ENCODE assay signal across 20 cellular contexts in the genomic region with DNA sequence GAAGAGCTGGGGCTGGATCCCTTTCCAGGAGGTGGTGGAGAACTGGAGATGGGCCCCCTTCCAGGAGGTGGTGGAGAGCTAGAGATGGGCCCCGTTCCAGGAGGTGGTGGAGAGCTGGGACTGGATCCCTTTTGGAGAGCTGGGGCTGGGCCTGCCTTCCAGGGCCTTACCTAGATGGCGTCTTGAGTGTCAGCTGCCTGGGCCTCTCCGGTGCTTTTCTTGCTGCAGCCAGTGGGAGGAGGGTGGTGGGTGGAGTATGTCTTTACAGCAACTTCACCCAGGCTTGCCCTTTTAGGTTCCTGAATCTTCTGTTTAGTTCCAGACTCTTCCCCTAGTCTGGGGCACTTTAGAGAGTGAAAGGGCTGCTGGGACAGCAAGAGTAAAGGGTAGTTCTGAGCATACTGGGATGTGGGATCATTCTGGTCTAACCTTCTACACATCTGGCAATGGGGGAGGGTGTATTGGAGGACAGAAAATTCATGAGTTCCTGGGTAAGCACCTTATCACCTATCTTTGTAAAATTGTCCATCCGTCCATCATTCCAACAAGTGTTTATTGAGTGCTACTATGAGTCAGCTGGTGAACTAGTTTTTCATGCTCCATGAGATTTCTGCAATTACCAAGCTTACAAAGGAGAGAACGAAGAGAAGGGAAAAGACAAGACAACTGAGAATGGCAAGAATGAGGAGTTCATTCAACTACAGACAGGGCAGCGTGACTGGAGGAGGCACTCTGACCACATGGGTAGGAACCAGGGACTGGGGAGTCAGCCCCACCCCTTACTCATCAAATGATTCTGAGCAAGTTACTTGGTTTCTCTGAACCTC. TPM values are rescaled to one million over a fixed set of nuclear protein-coding genes. Genes with fewer than 3 reads are reported as not detected.
DNase-seq lines count a peak whose midpoint lies in the region; ATAC-seq, FAIRE-seq and TF ChIP-seq lines count a peak whose summit lies in the region.
"Had no signal": no experiment of that assay in that cellular context is flagged by ENCODE, and none has a peak within 500 bp of the region (broad histone marks: within the 10 kb centered on the region; RNA-seq: fewer than 3 reads in every experiment).

No MANE protein-coding gene starts in this region.

- H3K9me3 ChIP-seq in right cardiac atrium (ENCODE audit: control insufficient read depth, low read length) (no peaks in the 10 kb centered on the region), K562 (replicated peaks; ENCODE audit: control insufficient read depth, insufficient read depth, low read depth, low read length) (peaks cover 24% of the 10 kb centered on the region), hepatocyte (ENCODE audit: low read depth) (no peaks in the 10 kb centered on the region)

- H3K36me3 ChIP-seq in K562 (ENCODE audit: control insufficient read depth, insufficient read depth, low read length) (peaks cover 11% of the 10 kb centered on the region; the same call in 2 of the 3 replicates), hepatocyte (replicated peaks; ENCODE audit: insufficient read depth, low read depth) (no peaks in the 10 kb centered on the region)
- H3K36me3 ChIP-seq: BLaER1, Peyer's patch had no signal

- peak; percentile 62 for FAIRE-seq in K562 (lab: Jason Lieb, UNC)
- FAIRE-seq: GM18507 had no signal

- no peaks in the 10 kb centered on the region for H3K27me3 ChIP-seq in right cardiac atrium (ENCODE audit: control insufficient read depth, insufficient read depth)
- H3K27me3 ChIP-seq in K562 (ENCODE audit: control insufficient read depth in 2 of 2, insufficient read depth in 2 of 2, low read length in 2 of 2): no peaks in the 10 kb centered on the region
- H3K27me3 ChIP-seq in hepatocyte: no peaks in the 10 kb centered on the region
- H3K27me3 ChIP-seq: BLaER1, Peyer's patch had no signal

- TF ChIP-seq POLR2A in K562 (conservative IDR thresholded peaks at IDR 0.05): no peak

- peak overlapping the region; percentile 35 for H3K27ac Mint-ChIP-seq in type B pancreatic cell
- H3K27ac Mint-ChIP-seq: GM23338 had no signal

- peak in 1 of 2 experiments; percentile 34; a peak in 2 of 4 replicates for TF ChIP-seq RAD21 in K562 (CRISPR knock-in tag; conservative IDR thresholded peaks at IDR 0.05 in 1 of 2, IDR thresholded peaks at IDR 0.05 in 1 of 2)

- H3K4me1 Mint-ChIP-seq in type B pancreatic cell (ENCODE audit: unreplicated experiment): peaks cover 32% of the 10 kb centered on the region

- POLR2A ChIA-PET in K562 (lab: Yijun Ruan, JAX): interaction anchor here (0.6 to 1.3 kb wide), 3 partner anchors 10 to 48 kb away, joined by 3 read pairs; no protein-coding TSS in a partner anchor

- H3K4me1 ChIP-seq in right cardiac atrium (ENCODE audit: control insufficient read depth, insufficient read depth, low read length) (peaks cover 3% of the 10 kb centered on the region), K562 (replicated peaks in 1 of 2; ENCODE audit: control insufficient read depth in 2 of 2, insufficient read depth in 2 of 2, low read length in 2 of 2) (peaks cover 14 to 43% of the 10 kb centered on the region in 2 experiments), hepatocyte (ENCODE audit: insufficient read depth) (peaks cover 25% of the 10 kb centered on the region)

- H4K20me1 ChIP-seq in K562 (replicated peaks; ENCODE audit: control insufficient read depth, insufficient read depth, low read length): no peaks in the 10 kb centered on the region
- no peaks in the 10 kb centered on the region for H4K20me1 ChIP-seq in hepatocyte (ENCODE audit: insufficient read depth, poor library complexity, severe bottlenecking)
- H4K20me1 ChIP-seq: BLaER1 had no signal

- DNase-seq in Right ventricle myocardium inferior (ENCODE audit: missing footprints) (peak; percentile 67), right cardiac atrium (no peak), K562 (ENCODE audit: extremely low read depth in 1 of 4, low spot score in 3 of 4) (peak in 1 of 4 experiments; percentile 55), hepatocyte (ENCODE audit: low spot score) (no peak), type B pancreatic cell (ENCODE audit: extremely low spot score, unreplicated experiment) (no peak), NK-92 (lab: John Stamatoyannopoulos, UW; ENCODE audit: unreplicated experiment) (no peak)
- DNase-seq: KG1, MM.1S, NCI-H1105, NCI-H187, NCI-H748 treated with DMSO at 0.1 percent for 48 hours, Peyer's patch, SHP77 treated with DMSO at 0.1 percent for 48 hours had no signal

- H3K9me2 ChIP-seq in hepatocyte (replicated peaks; ENCODE audit: insufficient read depth): no peaks in the 10 kb centered on the region

- H3K4me3 ChIP-seq in right cardiac atrium (ENCODE audit: low read length): no peak overlapping the region
- H3K4me3 ChIP-seq in K562: no peak overlapping the region
- no peak overlapping the region for H3K4me3 ChIP-seq in hepatocyte
- H3K4me3 ChIP-seq: BLaER1, GM23338, Peyer's patch had no signal

- H3K9me3 Mint-ChIP-seq in type B pancreatic cell: peaks cover 14% of the 10 kb centered on the region

- peak overlapping the region; percentile 48 for H2AFZ ChIP-seq in K562 (ENCODE audit: low read depth, low read length)
- no peak overlapping the region for H2AFZ ChIP-seq in hepatocyte
- H2AFZ ChIP-seq: GM23338 had no signal

- no peak overlapping the region for H3K27ac ChIP-seq in right cardiac atrium (ENCODE audit: low read length)
- peak overlapping the region; percentile 58; the same call in 2 of the 3 replicates for H3K27ac ChIP-seq in K562 (ENCODE audit: extremely low read depth, low read depth, low read length)
- peak overlapping the region; percentile 35 for H3K27ac ChIP-seq in hepatocyte
- H3K27ac ChIP-seq: 22Rv1, BLaER1, HL-60, Peyer's patch had no signal

- CTCF ChIA-PET in K562 (lab: Yijun Ruan, JAX; ENCODE audit: low intra/inter-chr PET ratio): no interaction called here

- TF ChIP-seq CTCF in K562 (IDR thresholded peaks at IDR 0.05 in 2 of 3, conservative IDR thresholded peaks at IDR 0.05 in 1 of 3; ENCODE audit: insufficient read depth in 2 of 3, low read depth in 1 of 3, low read length in 3 of 3) (no peak), hepatocyte (IDR thresholded peaks at IDR 0.05; ENCODE audit: poor library complexity) (no peak), type B pancreatic cell (conservative IDR thresholded peaks at IDR 0.05) (no peak)

- no peak overlapping the region for H3K9ac ChIP-seq in K562 (ENCODE audit: insufficient read depth in 1 of 2, low read depth in 2 of 2, low read length in 2 of 2)
- H3K9ac ChIP-seq: BLaER1 had no signal

- peak overlapping the region; percentile 16 for H3K4me2 ChIP-seq in K562 (ENCODE audit: insufficient read depth, low read length)
- no peak overlapping the region for H3K4me2 ChIP-seq in hepatocyte
- H3K4me2 ChIP-seq: BLaER1, GM23338 had no signal

- H3K79me2 ChIP-seq in K562 (ENCODE audit: control insufficient read depth, insufficient read depth, low read length) (peaks cover 3% of the 10 kb centered on the region; the same call in 1 of the 3 replicates), hepatocyte (no peaks in the 10 kb centered on the region)

- H3K36me3 Mint-ChIP-seq in type B pancreatic cell: peaks cover 4% of the 10 kb centered on the region

- H3K27me3 Mint-ChIP-seq in type B pancreatic cell: no peaks in the 10 kb centered on the region

- H3K9me1 ChIP-seq in K562 (ENCODE audit: control insufficient read depth, insufficient read depth, low read length): no peaks in the 10 kb centered on the region

- ATAC-seq in Right ventricle myocardium inferior: no peak
- ATAC-seq in right cardiac atrium: no peak
- ATAC-seq in K562: no peak
- no peak for ATAC-seq in GM21528 (IDR thresholded peaks at IDR 0.05; ENCODE audit: low FRiP score, unreplicated experiment)
- no peak for ATAC-seq in GM19467 (IDR thresholded peaks at IDR 0.05; ENCODE audit: unreplicated experiment)
- ATAC-seq: GM23338 had no signal

- WGBS in right cardiac atrium: 94% methylated on average over 6 of the region's 6 CpGs
- 61% methylated on average over 6 of the region's 6 CpGs for WGBS in K562 (ENCODE audit: insufficient coverage, low coverage, missing lambda C conversion rate)
- 82% methylated on average over 6 of the region's 6 CpGs for WGBS in hepatocyte (ENCODE audit: low lambda C conversion rate, missing lambda C conversion rate)

- TF ChIP-seq EP300 in K562 (IDR thresholded peaks at IDR 0.05; ENCODE audit: low read length): peak; percentile 16; the same call in 1 of the 2 replicates

- no TSS peak for BruUV-seq in K562 (replicated peaks; lab: Mats Ljungman, UMichigan)

- no peak overlapping the region for H3K4me3 Mint-ChIP-seq in type B pancreatic cell
- H3K4me3 Mint-ChIP-seq: GM23338 had no signal

- intact Hi-C loops in Right ventricle myocardium inferior (cut with DNase I) (no loop called here), right cardiac atrium (cut with DNase I) (no loop called here), K562 (cut with micrococcal nuclease) (no loop called here)

- in situ Hi-C loops in K562 (cut with MboI): no loop called here

RNA-seq across cellular contexts. Expression of a gene that starts 18.9 kb away (rescaled TPM):
- not detected for total RNA-seq in Right ventricle myocardium inferior
- total RNA-seq in right cardiac atrium: under 1 TPM in 2 of 4 donors, not detected in 2; 0.23 to 0.42 TPM
- not detected for polyA plus RNA-seq in right cardiac atrium
- 2.8 and 4.0 TPM in 2 replicates for total RNA-seq in K562 (2011; cell fraction: chromatin; rRNA removed; ENCODE audit: low replicate concordance)
- total RNA-seq in K562 (2011; cell fraction: nucleolus; rRNA removed): 1.7 and 2.8 TPM in 2 replicates
- total RNA-seq in K562 (2011; cell fraction: nucleoplasm; rRNA removed): 2.3 and 2.6 TPM in 2 replicates
- 1.3 TPM in 2 replicates for total RNA-seq in K562 (2014; rRNA removed)
- total RNA-seq in K562 (2014; rRNA removed; fragmentation: Illumina TruSeq; extraction: Trizol): 1.6 and 1.7 TPM in 2 replicates
- total RNA-seq in K562 (2015; rRNA removed; fragmentation: Illumina TruSeq; extraction: Trizol): 2.3 and 2.5 TPM in 2 replicates
- total RNA-seq in K562 (2021): 2.0 and 3.8 TPM in 2 replicates
- 0.79 and 2.3 TPM in 2 replicates for polyA plus RNA-seq in K562 (2011; rRNA removed)
- 0.55 and 2.2 TPM in 2 replicates for polyA plus RNA-seq in K562 (2011; cell fraction: cytosol; rRNA removed)
- 0.83 and 4.6 TPM in 2 replicates for polyA plus RNA-seq in K562 (2011; cell fraction: nucleus; rRNA removed)
- 1.5 and 3.3 TPM in 2 replicates for polyA plus RNA-seq in K562 (2012)
- polyA plus RNA-seq in K562 (2014; fragmentation: Illumina TruSeq; extraction: Trizol): 4.8 and 4.9 TPM in 2 replicates
- 1 to 10 TPM; 1.2 to 2.3 TPM for polyA plus RNA-seq in K562 (2014; fragmentation: Nextera tagmentation; extraction: Ambion mirVana)
- 1.4 and 2.5 TPM in 2 replicates for polyA plus RNA-seq in K562 (2014; rRNA removed)
- 2.8 and 5.4 TPM in 2 replicates for polyA minus RNA-seq in K562 (2011; rRNA and poly(A)+ RNA removed)
- 0.73 and 3.0 TPM in 2 replicates for polyA minus RNA-seq in K562 (2011; cell fraction: cytosol; rRNA and poly(A)+ RNA removed)
- polyA minus RNA-seq in K562 (2011; cell fraction: nucleus; rRNA and poly(A)+ RNA removed): 1.8 and 4.7 TPM in 2 replicates
- 0.08 TPM in 1 of 2 replicates, not detected in the other for total RNA-seq in hepatocyte
- polyA plus RNA-seq in hepatocyte: 0.41 TPM in 1 of 2 replicates, not detected in the other
- not detected in 2 replicates for total RNA-seq in type B pancreatic cell (ENCODE audit: low replicate concordance)
- total RNA-seq: GM23338, Peyer's patch had no signal

RNA-seq across cellular contexts. Expression of a gene that starts 47.0 kb away (rescaled TPM):
- 203 TPM for total RNA-seq in Right ventricle myocardium inferior
- 100 to 1,000 TPM; 172 to 206 (median 204) TPM for total RNA-seq in right cardiac atrium
- polyA plus RNA-seq in right cardiac atrium: 199 TPM
- total RNA-seq in K562 (2011; cell fraction: chromatin; rRNA removed; ENCODE audit: low replicate concordance): 131 and 315 TPM in 2 replicates
- total RNA-seq in K562 (2011; cell fraction: nucleolus; rRNA removed): 118 and 122 TPM in 2 replicates
- total RNA-seq in K562 (2011; cell fraction: nucleoplasm; rRNA removed): 147 and 249 TPM in 2 replicates
- 516 and 526 TPM in 2 replicates for total RNA-seq in K562 (2014; rRNA removed)
- total RNA-seq in K562 (2014; rRNA removed; fragmentation: Illumina TruSeq; extraction: Trizol): 624 and 729 TPM in 2 replicates
- 726 and 732 TPM in 2 replicates for total RNA-seq in K562 (2015; rRNA removed; fragmentation: Illumina TruSeq; extraction: Trizol)
- total RNA-seq in K562 (2021): 504 and 509 TPM in 2 replicates
- polyA plus RNA-seq in K562 (2011; rRNA removed): 544 and 809 TPM in 2 replicates
- polyA plus RNA-seq in K562 (2011; cell fraction: cytosol; rRNA removed): 202 and 314 TPM in 2 replicates
- 169 and 199 TPM in 2 replicates for polyA plus RNA-seq in K562 (2011; cell fraction: nucleus; rRNA removed)
- polyA plus RNA-seq in K562 (2012): 376 and 498 TPM in 2 replicates
- 790 and 902 TPM in 2 replicates for polyA plus RNA-seq in K562 (2014; fragmentation: Illumina TruSeq; extraction: Trizol)
- polyA plus RNA-seq in K562 (2014; fragmentation: Nextera tagmentation; extraction: Ambion mirVana): 100 to 1,000 TPM; 219 to 224 TPM
- polyA plus RNA-seq in K562 (2014; rRNA removed): 455 and 489 TPM in 2 replicates
- polyA minus RNA-seq in K562 (2011; rRNA and poly(A)+ RNA removed): 866 and 913 TPM in 2 replicates
- polyA minus RNA-seq in K562 (2011; cell fraction: cytosol; rRNA and poly(A)+ RNA removed): 292 and 382 TPM in 2 replicates
- 176 and 203 TPM in 2 replicates for polyA minus RNA-seq in K562 (2011; cell fraction: nucleus; rRNA and poly(A)+ RNA removed)
- 267 and 324 TPM in 2 replicates for total RNA-seq in hepatocyte
- polyA plus RNA-seq in hepatocyte: 288 and 290 TPM in 2 replicates
- total RNA-seq in type B pancreatic cell (ENCODE audit: low replicate concordance): 132 and 147 TPM in 2 replicates
